17 cellular contexts compared by ENCODE assay signal in genomic region chr2:74053959-74054715, GRCh38.
DNase-seq lines count a peak whose midpoint lies in the region; ATAC-seq and TF ChIP-seq lines count a peak whose summit lies in the region.
"Had no signal": no experiment of that assay in that cellular context is flagged by ENCODE, and none has a peak within 500 bp of the region (broad histone marks: within the 10 kb centered on the region; RNA-seq: fewer than 3 reads in every experiment).

No MANE protein-coding gene starts in this region.

- intact Hi-C loops in activated naive CD4-positive, alpha-beta T cell treated with anti-CD3 and anti-CD28 coated beads for 36 hours (cut with micrococcal nuclease) = no loop called here

- no peak for ATAC-seq in activated naive CD4-positive, alpha-beta T cell treated with anti-CD3 and anti-CD28 coated beads, Interleukin-2, amount 50 U/mL, for 72 hours
- ATAC-seq in WTC11 = peak; percentile 91
- no peak for ATAC-seq in HG03139 (IDR thresholded peaks at IDR 0.05; ENCODE audit: unreplicated experiment)
- ATAC-seq in GM19397 (IDR thresholded peaks at IDR 0.05; ENCODE audit: unreplicated experiment) = no peak

- peak overlapping the region; percentile 3 to 15 for H3K27ac Mint-ChIP-seq in activated naive CD4-positive, alpha-beta T cell treated with anti-CD3 and anti-CD28 coated beads, Interleukin-2, amount 50 U/mL, for 72 hours
- H3K27ac Mint-ChIP-seq in activated naive CD4-positive, alpha-beta T cell treated with anti-CD3 and anti-CD28 coated beads for 36 hours = no peak overlapping the region
- H3K27ac Mint-ChIP-seq in WTC11 = peak overlapping the region; percentile 72
- H3K27ac Mint-ChIP-seq in immature natural killer cell = peak overlapping the region; percentile 54 to 93 (median 67)

- CTCF ChIA-PET in activated naive CD4-positive, alpha-beta T cell treated with anti-CD3 and anti-CD28 coated beads for 36 hours (lab: Charles Lee) = no interaction called here
- CTCF ChIA-PET in WTC11 (lab: Charles Lee) = no interaction called here

- peaks cover 0 to 18% of the 10 kb centered on the region in 2 donors for H3K36me3 Mint-ChIP-seq in activated naive CD4-positive, alpha-beta T cell treated with anti-CD3 and anti-CD28 coated beads, Interleukin-2, amount 50 U/mL, for 72 hours
- peaks cover 11% of the 10 kb centered on the region for H3K36me3 Mint-ChIP-seq in activated naive CD4-positive, alpha-beta T cell treated with anti-CD3 and anti-CD28 coated beads for 36 hours (ENCODE audit: low read depth)
- H3K36me3 Mint-ChIP-seq in WTC11 = 0 out of 2 replicates have a peak, but pooled peaks cover 4% of the 10 kb centered on the region
- H3K36me3 Mint-ChIP-seq in immature natural killer cell = peaks cover 0 to 11% (median 0%) of the 10 kb centered on the region in 3 donors

- H3K27ac ChIP-seq in temporal lobe (ENCODE audit: low read depth, low read length) = peak overlapping the region; percentile 48
- H3K27ac ChIP-seq: coronary artery had no signal

- DNase-seq in activated naive CD4-positive, alpha-beta T cell treated with anti-CD3 and anti-CD28 coated beads, Interleukin-2, amount 50 U/mL, for 72 hours (ENCODE audit: low spot score in 2 of 2) = no peak
- no peak for DNase-seq in activated naive CD4-positive, alpha-beta T cell treated with anti-CD3 and anti-CD28 coated beads for 36 hours
- DNase-seq in WTC11 (ENCODE audit: low spot score) (no peak), immature natural killer cell (no peak), DMS153 (lab: John Stamatoyannopoulos, UW) (no peak)
- DNase-seq: ACHN, activated gamma-delta T cell, COR-L47, islet precursor cell, NCI-H1436 treated with DMSO at 0.1 percent for 48 hours, NCI-H345, SW 1271 had no signal

- POLR2A ChIA-PET in WTC11 (lab: Charles Lee) = no interaction called here

- TF ChIP-seq CTCF in WTC11 (IDR thresholded peaks at IDR 0.05) = no peak

- H3K9me3 Mint-ChIP-seq in activated naive CD4-positive, alpha-beta T cell treated with anti-CD3 and anti-CD28 coated beads, Interleukin-2, amount 50 U/mL, for 72 hours = no peaks in the 10 kb centered on the region
- H3K9me3 Mint-ChIP-seq in activated naive CD4-positive, alpha-beta T cell treated with anti-CD3 and anti-CD28 coated beads for 36 hours = no peaks in the 10 kb centered on the region
- H3K9me3 Mint-ChIP-seq in WTC11 = no peaks in the 10 kb centered on the region
- no peaks in the 10 kb centered on the region for H3K9me3 Mint-ChIP-seq in immature natural killer cell
- H3K9me3 Mint-ChIP-seq: neural crest cell had no signal

- H3K4me3 Mint-ChIP-seq in activated naive CD4-positive, alpha-beta T cell treated with anti-CD3 and anti-CD28 coated beads for 36 hours = no peak overlapping the region
- H3K4me3 Mint-ChIP-seq in WTC11 (no peak overlapping the region), immature natural killer cell (peak overlapping the region; percentile 66 to 81 (median 75))
- H3K4me3 Mint-ChIP-seq: neural crest cell had no signal

- peaks cover 31% of the 10 kb centered on the region for H3K4me1 Mint-ChIP-seq in activated naive CD4-positive, alpha-beta T cell treated with anti-CD3 and anti-CD28 coated beads for 36 hours (ENCODE audit: low read depth)
- H3K4me1 Mint-ChIP-seq in WTC11 (peaks cover 20% of the 10 kb centered on the region), immature natural killer cell (peaks cover 38 to 55% of the 10 kb centered on the region in 2 donors)

- H3K27me3 Mint-ChIP-seq in activated naive CD4-positive, alpha-beta T cell treated with anti-CD3 and anti-CD28 coated beads for 36 hours (ENCODE audit: low read depth) = no peaks in the 10 kb centered on the region
- no peaks in the 10 kb centered on the region for H3K27me3 Mint-ChIP-seq in WTC11 (ENCODE audit: low read depth)
- H3K27me3 Mint-ChIP-seq in immature natural killer cell (ENCODE audit: low read depth in 3 of 3) = peaks cover 0 to 2% (median 0%) of the 10 kb centered on the region in 3 donors

TF ChIP-seq in WTC11, 78 proteins besides CTCF, POLR2A, EP300 and RAD21:
- TF ChIP-seq, protein P1, sequence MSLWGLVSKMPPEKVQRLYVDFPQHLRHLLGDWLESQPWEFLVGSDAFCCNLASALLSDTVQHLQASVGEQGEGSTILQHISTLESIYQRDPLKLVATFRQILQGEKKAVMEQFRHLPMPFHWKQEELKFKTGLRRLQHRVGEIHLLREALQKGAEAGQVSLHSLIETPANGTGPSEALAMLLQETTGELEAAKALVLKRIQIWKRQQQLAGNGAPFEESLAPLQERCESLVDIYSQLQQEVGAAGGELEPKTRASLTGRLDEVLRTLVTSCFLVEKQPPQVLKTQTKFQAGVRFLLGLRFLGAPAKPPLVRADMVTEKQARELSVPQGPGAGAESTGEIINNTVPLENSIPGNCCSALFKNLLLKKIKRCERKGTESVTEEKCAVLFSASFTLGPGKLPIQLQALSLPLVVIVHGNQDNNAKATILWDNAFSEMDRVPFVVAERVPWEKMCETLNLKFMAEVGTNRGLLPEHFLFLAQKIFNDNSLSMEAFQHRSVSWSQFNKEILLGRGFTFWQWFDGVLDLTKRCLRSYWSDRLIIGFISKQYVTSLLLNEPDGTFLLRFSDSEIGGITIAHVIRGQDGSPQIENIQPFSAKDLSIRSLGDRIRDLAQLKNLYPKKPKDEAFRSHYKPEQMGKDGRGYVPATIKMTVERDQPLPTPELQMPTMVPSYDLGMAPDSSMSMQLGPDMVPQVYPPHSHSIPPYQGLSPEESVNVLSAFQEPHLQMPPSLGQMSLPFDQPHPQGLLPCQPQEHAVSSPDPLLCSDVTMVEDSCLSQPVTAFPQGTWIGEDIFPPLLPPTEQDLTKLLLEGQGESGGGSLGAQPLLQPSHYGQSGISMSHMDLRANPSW (CRISPR knock-in tag; conservative IDR thresholded peaks at IDR 0.05; ENCODE audit: low read depth) = no peak
- no peak for TF ChIP-seq GABPB1 (CRISPR knock-in tag; IDR thresholded peaks at IDR 0.05)
- no peak for TF ChIP-seq MYBL2 (CRISPR knock-in tag; IDR thresholded peaks at IDR 0.05)
- no peak for TF ChIP-seq TEAD4 (CRISPR knock-in tag; IDR thresholded peaks at IDR 0.05)
- TF ChIP-seq SMAD4 (CRISPR knock-in tag; IDR thresholded peaks at IDR 0.05) = no peak
- no peak for TF ChIP-seq ZNF396 (CRISPR knock-in tag; IDR thresholded peaks at IDR 0.05; ENCODE audit: borderline replicate concordance)
- no peak for TF ChIP-seq ZNF317 (CRISPR knock-in tag; IDR thresholded peaks at IDR 0.05; ENCODE audit: borderline replicate concordance, low read depth)
- TF ChIP-seq ZNF138 (CRISPR knock-in tag; conservative IDR thresholded peaks at IDR 0.05) = no peak
- no peak for TF ChIP-seq RORB (CRISPR knock-in tag; IDR thresholded peaks at IDR 0.05)
- TF ChIP-seq SP1 (CRISPR knock-in tag; conservative IDR thresholded peaks at IDR 0.05) = no peak
- TF ChIP-seq, protein P2, sequence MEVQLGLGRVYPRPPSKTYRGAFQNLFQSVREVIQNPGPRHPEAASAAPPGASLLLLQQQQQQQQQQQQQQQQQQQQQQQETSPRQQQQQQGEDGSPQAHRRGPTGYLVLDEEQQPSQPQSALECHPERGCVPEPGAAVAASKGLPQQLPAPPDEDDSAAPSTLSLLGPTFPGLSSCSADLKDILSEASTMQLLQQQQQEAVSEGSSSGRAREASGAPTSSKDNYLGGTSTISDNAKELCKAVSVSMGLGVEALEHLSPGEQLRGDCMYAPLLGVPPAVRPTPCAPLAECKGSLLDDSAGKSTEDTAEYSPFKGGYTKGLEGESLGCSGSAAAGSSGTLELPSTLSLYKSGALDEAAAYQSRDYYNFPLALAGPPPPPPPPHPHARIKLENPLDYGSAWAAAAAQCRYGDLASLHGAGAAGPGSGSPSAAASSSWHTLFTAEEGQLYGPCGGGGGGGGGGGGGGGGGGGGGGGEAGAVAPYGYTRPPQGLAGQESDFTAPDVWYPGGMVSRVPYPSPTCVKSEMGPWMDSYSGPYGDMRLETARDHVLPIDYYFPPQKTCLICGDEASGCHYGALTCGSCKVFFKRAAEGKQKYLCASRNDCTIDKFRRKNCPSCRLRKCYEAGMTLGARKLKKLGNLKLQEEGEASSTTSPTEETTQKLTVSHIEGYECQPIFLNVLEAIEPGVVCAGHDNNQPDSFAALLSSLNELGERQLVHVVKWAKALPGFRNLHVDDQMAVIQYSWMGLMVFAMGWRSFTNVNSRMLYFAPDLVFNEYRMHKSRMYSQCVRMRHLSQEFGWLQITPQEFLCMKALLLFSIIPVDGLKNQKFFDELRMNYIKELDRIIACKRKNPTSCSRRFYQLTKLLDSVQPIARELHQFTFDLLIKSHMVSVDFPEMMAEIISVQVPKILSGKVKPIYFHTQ (CRISPR knock-in tag; IDR thresholded peaks at IDR 0.05) = no peak
- TF ChIP-seq CREB1 (CRISPR knock-in tag; IDR thresholded peaks at IDR 0.05) = no peak
- no peak for TF ChIP-seq FOXJ3 (CRISPR knock-in tag; IDR thresholded peaks at IDR 0.05; ENCODE audit: borderline replicate concordance)
- TF ChIP-seq TP53 (CRISPR knock-in tag; IDR thresholded peaks at IDR 0.05) = no peak
TF ChIP-seq in WTC11: peak in this region for 0.

Comparison
In these comparisons a context has a peak if more than half of its experiments do, and no peak if none do; other contexts are left out.
1. H3K4me3 Mint-ChIP-seq: peak in immature natural killer cell (5 of 5); none in activated naive CD4-positive, alpha-beta T cell treated with anti-CD3 and anti-CD28 coated beads for 36 hours (single experiment) and WTC11 (single experiment).